ENCODE assay signal across 14 cellular contexts in genomic region chr11:13260196-13260962, GRCh38. TPM values are rescaled to one million over a fixed set of nuclear protein-coding genes. Genes with fewer than 3 reads are reported as not detected.
A peak's percentile ranks its signal among the peaks of the same experiment; 100 is the strongest.
DNase-seq lines count a peak whose midpoint lies in the region; ATAC-seq and TF ChIP-seq lines count a peak whose summit lies in the region.
"Had no signal": no experiment of that assay in that cellular context is flagged by ENCODE, and none has a peak within 500 bp of the region (broad histone marks: within the 10 kb centered on the region; RNA-seq: fewer than 3 reads in every experiment).

No MANE protein-coding gene starts in this region.

- H3K79me2 ChIP-seq in neural progenitor cell (ENCODE audit: low read depth) = no peaks in the 10 kb centered on the region

- H3K4me3 Mint-ChIP-seq in chondrocyte (ENCODE audit: unreplicated experiment) = no peak overlapping the region
- no peak overlapping the region for H3K4me3 Mint-ChIP-seq in neural progenitor cell
- H3K4me3 Mint-ChIP-seq: naive B cell had no signal

- H3K9me3 Mint-ChIP-seq in chondrocyte (ENCODE audit: low read depth) (no peaks in the 10 kb centered on the region), neural progenitor cell (no peaks in the 10 kb centered on the region)
- H3K9me3 Mint-ChIP-seq: naive B cell had no signal

- H4K20me1 ChIP-seq in neural progenitor cell (ENCODE audit: low read depth) = no peaks in the 10 kb centered on the region

- ATAC-seq in Right ventricle myocardium inferior = no peak

- DNase-seq in right atrium auricular region (ENCODE audit: low spot score) (no peak), Right ventricle myocardium inferior (ENCODE audit: missing footprints) (no peak), chondrocyte (ENCODE audit: low spot score) (no peak), neural progenitor cell (ENCODE audit: low spot score) (no peak), NCI-H1930 (lab: John Stamatoyannopoulos, UW) (no peak), NOMO-1 treated with DMSO at 0.1 percent for 48 hours (lab: John Stamatoyannopoulos, UW; ENCODE audit: unreplicated experiment) (no peak), posterior cingulate gyrus (no peak), NCI-H510A (lab: John Stamatoyannopoulos, UW) (no peak)
- DNase-seq: central memory CD4-positive, alpha-beta T cell; naive B cell; NK-92 treated with Interleukin-12 subunit alpha and Interleukin-12 subunit beta, amount 100 ng/mL, for 24 hours; stimulated activated CD4-positive, alpha-beta T cell treated with anti-CD3 and anti-CD28 coated beads, Interleukin-4, amount 100 ng/mL, for 24 hours; T1000 had no signal

- intact Hi-C loops in Right ventricle myocardium inferior (cut with DNase I) (no loop called here), posterior cingulate gyrus (cut with DNase I) (no loop called here)

- TF ChIP-seq CTCF in right atrium auricular region (IDR thresholded peaks at IDR 0.05) (no peak), chondrocyte (IDR thresholded peaks at IDR 0.05) (no peak), neural progenitor cell (IDR thresholded peaks at IDR 0.05) (no peak)

- peaks cover 0 to 25% of the 10 kb centered on the region in 2 donors for H3K4me1 ChIP-seq in right atrium auricular region
- peaks cover 8% of the 10 kb centered on the region for H3K4me1 ChIP-seq in neural progenitor cell

- H3K27me3 Mint-ChIP-seq in chondrocyte (ENCODE audit: low read depth) = no peaks in the 10 kb centered on the region
- no peaks in the 10 kb centered on the region for H3K27me3 Mint-ChIP-seq in neural progenitor cell (ENCODE audit: insufficient read depth, low read depth)

- no peak overlapping the region for H3K4me3 ChIP-seq in right atrium auricular region
- no peak overlapping the region for H3K4me3 ChIP-seq in neural progenitor cell

- H3K27ac ChIP-seq in right atrium auricular region (peak overlapping the region; percentile 66 to 80), neural progenitor cell (no peak overlapping the region)
- H3K27ac ChIP-seq: C4-2B had no signal

- no peaks in the 10 kb centered on the region for H3F3A ChIP-seq in neural progenitor cell (ENCODE audit: low read depth)

- H3K9me3 ChIP-seq in right atrium auricular region (no peaks in the 10 kb centered on the region), neural progenitor cell (ENCODE audit: low read depth) (no peaks in the 10 kb centered on the region)

- H3K4me1 Mint-ChIP-seq in chondrocyte (ENCODE audit: low read depth) (peaks cover 44% of the 10 kb centered on the region), neural progenitor cell (peaks cover 14% of the 10 kb centered on the region)
- H3K4me1 Mint-ChIP-seq: naive B cell had no signal

- H3K4me2 ChIP-seq in neural progenitor cell = no peak overlapping the region

- H3K36me3 Mint-ChIP-seq in chondrocyte (ENCODE audit: low read depth) = no peaks in the 10 kb centered on the region
- H3K36me3 Mint-ChIP-seq in neural progenitor cell = no peaks in the 10 kb centered on the region
- H3K36me3 Mint-ChIP-seq: naive B cell had no signal

- H3K36me3 ChIP-seq in right atrium auricular region = no peaks in the 10 kb centered on the region
- H3K36me3 ChIP-seq in neural progenitor cell = no peaks in the 10 kb centered on the region

- H3K27me3 ChIP-seq in right atrium auricular region (no peaks in the 10 kb centered on the region), neural progenitor cell (no peaks in the 10 kb centered on the region)

- H3K27ac Mint-ChIP-seq in chondrocyte (ENCODE audit: unreplicated experiment) (peak overlapping the region; percentile 93), neural progenitor cell (peak overlapping the region; percentile 8)

- H2AFZ ChIP-seq in neural progenitor cell (replicated peaks) = peak overlapping the region; percentile 42

- H3K9ac ChIP-seq in neural progenitor cell = no peak overlapping the region

RNA-seq across cellular contexts. Expression of gene BMAL1, which starts 17.2 kb away (rescaled TPM):
- total RNA-seq in right atrium auricular region (10 to 100 TPM; 20.7 to 24.9 TPM), Right ventricle myocardium inferior (9.5 TPM), chondrocyte (13.0 to 26.3 TPM (median 14.8 TPM) in 3 replicates), neural progenitor cell (ENCODE audit: low replicate concordance) (4.5 and 26.5 TPM in 2 replicates)
